Comparison of ENCODE assay signal across 8 cellular contexts in the genomic region with DNA sequence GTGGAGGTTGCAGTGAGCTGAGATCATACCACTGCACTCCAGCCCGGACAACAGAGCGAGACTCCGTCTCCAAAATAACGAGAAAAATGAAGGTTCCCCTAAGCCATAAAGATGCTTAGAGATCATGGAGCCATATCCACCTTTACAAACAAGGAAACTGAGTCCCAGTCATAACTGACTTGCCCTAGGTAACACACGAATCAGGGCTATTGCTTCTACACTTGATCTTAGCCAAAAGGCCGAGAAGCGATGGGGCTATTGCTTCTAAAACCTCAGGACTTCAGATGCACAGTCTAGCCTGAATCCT. TPM values are rescaled to one million over a fixed set of nuclear protein-coding genes. Genes with fewer than 3 reads are reported as not detected.
DNase-seq lines count a peak whose midpoint lies in the region; ATAC-seq, FAIRE-seq and TF ChIP-seq lines count a peak whose summit lies in the region.

No MANE protein-coding gene starts in this region.

- H2AK5ac ChIP-seq in mesenchymal stem cell (ENCODE audit: low read length, severe bottlenecking), result peak overlapping the region; percentile 70

- no peaks in the 10 kb centered on the region for H3K9me3 Mint-ChIP-seq in astrocyte (ENCODE audit: unreplicated experiment)
- H3K9me3 Mint-ChIP-seq in type B pancreatic cell, result no peaks in the 10 kb centered on the region
- H3K9me3 Mint-ChIP-seq in endothelial cell (ENCODE audit: unreplicated experiment), result no peaks in the 10 kb centered on the region

- H3K79me1 ChIP-seq in mesenchymal stem cell (replicated peaks; ENCODE audit: low read length, poor library complexity, severe bottlenecking), result no peaks in the 10 kb centered on the region

- intact Hi-C loops in heart right ventricle (cut with DNase I), result loop anchor here in 2 of 10 donors (10.0 kb wide), 1 partner anchor 331 kb away; a partner anchor contains a TSS
- intact Hi-C loops in left ventricle myocardium superior (cut with micrococcal nuclease), result no loop called here

- H3K27ac Mint-ChIP-seq in astrocyte (ENCODE audit: unreplicated experiment), result no peak overlapping the region
- H3K27ac Mint-ChIP-seq in type B pancreatic cell, result peak overlapping the region; percentile 96
- no peak overlapping the region for H3K27ac Mint-ChIP-seq in endothelial cell (ENCODE audit: unreplicated experiment)

- H3K4me3 ChIP-seq in heart right ventricle, result peak overlapping the region in 8 of 10 donors; percentile 14 to 92 (median 78)
- no peak overlapping the region for H3K4me3 ChIP-seq in astrocyte (ENCODE audit: insufficient read depth, low read depth, low read length)
- peak overlapping the region in 1 of 2 experiments; percentile 67 for H3K4me3 ChIP-seq in mesenchymal stem cell (ENCODE audit: insufficient read depth in 1 of 2, low read depth in 1 of 2, low read length in 2 of 2)

- H3K4me2 ChIP-seq in astrocyte (ENCODE audit: low read length) (peak overlapping the region; percentile 88), mesenchymal stem cell (ENCODE audit: low read length, poor library complexity, severe bottlenecking) (peak overlapping the region; percentile 50)

- H3K79me2 ChIP-seq in astrocyte (ENCODE audit: insufficient read depth, low read length), result no peaks in the 10 kb centered on the region

- H3K4me1 ChIP-seq in heart right ventricle, result peaks cover 19 to 79% (median 66%) of the 10 kb centered on the region in 9 donors
- H3K4me1 ChIP-seq in astrocyte (ENCODE audit: insufficient read depth, low read length), result peaks cover 46% of the 10 kb centered on the region
- H3K4me1 ChIP-seq in mesenchymal stem cell (ENCODE audit: control insufficient read depth, insufficient read depth, low read depth, low read length), result peaks cover 55% of the 10 kb centered on the region

- H3K23ac ChIP-seq in mesenchymal stem cell (ENCODE audit: low read length in 2 of 2), result no peak overlapping the region

- H3K36me3 ChIP-seq in heart right ventricle (peaks cover 0 to 44% (median 3%) of the 10 kb centered on the region in 9 donors), astrocyte (ENCODE audit: insufficient read depth, low read length) (no peaks in the 10 kb centered on the region), mesenchymal stem cell (ENCODE audit: control insufficient read depth in 1 of 2, insufficient read depth in 2 of 2, low read depth in 1 of 2, low read length in 2 of 2) (peaks cover 16 to 20% of the 10 kb centered on the region in 2 experiments)

- FAIRE-seq in astrocyte (lab: Jason Lieb, UNC), result no peak

- no peak overlapping the region for H3K4me3 Mint-ChIP-seq in astrocyte (ENCODE audit: unreplicated experiment)
- peak overlapping the region; percentile 86 for H3K4me3 Mint-ChIP-seq in type B pancreatic cell
- no peak overlapping the region for H3K4me3 Mint-ChIP-seq in endothelial cell (ENCODE audit: unreplicated experiment)

- H2BK5ac ChIP-seq in mesenchymal stem cell (ENCODE audit: low read depth, low read length, poor library complexity, severe bottlenecking), result peak overlapping the region; percentile 53

- DNase-seq in heart right ventricle, result no peak
- DNase-seq in left ventricle myocardium superior, result no peak
- DNase-seq in astrocyte (ENCODE audit: low read depth), result no peak
- DNase-seq in mesenchymal stem cell, result no peak
- DNase-seq in type B pancreatic cell (ENCODE audit: extremely low spot score, unreplicated experiment), result no peak
- no peak for DNase-seq in GDM1 (lab: John Stamatoyannopoulos, UW)
- DNase-seq in NCI-H1930 (lab: John Stamatoyannopoulos, UW), result no peak
- no peak for DNase-seq in endothelial cell (ENCODE audit: low spot score)

- TF ChIP-seq CTCF in heart right ventricle (IDR thresholded peaks at IDR 0.05) (no peak), astrocyte (IDR thresholded peaks at IDR 0.05; ENCODE audit: insufficient read depth, low read depth, low read length) (no peak), type B pancreatic cell (conservative IDR thresholded peaks at IDR 0.05) (no peak), endothelial cell (IDR thresholded peaks at IDR 0.05; ENCODE audit: unreplicated experiment) (no peak)

- H3K27ac ChIP-seq in heart right ventricle (peak overlapping the region; percentile 67 to 98 (median 96)), astrocyte (ENCODE audit: low read depth, low read length) (no peak overlapping the region), mesenchymal stem cell (ENCODE audit: low read length, poor library complexity, severe bottlenecking) (peak overlapping the region; percentile 3)

- no peaks in the 10 kb centered on the region for H3K36me3 Mint-ChIP-seq in astrocyte (ENCODE audit: low read depth, unreplicated experiment)
- H3K36me3 Mint-ChIP-seq in type B pancreatic cell, result peaks cover 12% of the 10 kb centered on the region
- H3K36me3 Mint-ChIP-seq in endothelial cell (ENCODE audit: low read depth, unreplicated experiment), result peaks cover 5% of the 10 kb centered on the region

- no peak overlapping the region for H2BK15ac ChIP-seq in mesenchymal stem cell (ENCODE audit: low read depth, poor library complexity, severe bottlenecking)

- ATAC-seq in heart right ventricle (no peak), left ventricle myocardium superior (no peak)

- no peak overlapping the region for H4K8ac ChIP-seq in mesenchymal stem cell (ENCODE audit: low read length)

- H4K20me1 ChIP-seq in astrocyte (ENCODE audit: insufficient read depth, low read length), result no peaks in the 10 kb centered on the region

- 37 to 42% methylated on average over 7 of the region's 7 CpGs for WGBS in heart right ventricle, 2 donors
- 68% methylated on average over 7 of the region's 7 CpGs for WGBS in mesenchymal stem cell

- peaks cover 3% of the 10 kb centered on the region for H3K27me3 Mint-ChIP-seq in astrocyte (ENCODE audit: low read depth, unreplicated experiment)
- H3K27me3 Mint-ChIP-seq in type B pancreatic cell, result no peaks in the 10 kb centered on the region
- peaks cover 22% of the 10 kb centered on the region for H3K27me3 Mint-ChIP-seq in endothelial cell (ENCODE audit: unreplicated experiment)

- H4K91ac ChIP-seq in mesenchymal stem cell (ENCODE audit: low read length), result peak overlapping the region; percentile 81

- H3K4me1 Mint-ChIP-seq in astrocyte (ENCODE audit: low read depth, unreplicated experiment) (peaks cover 3% of the 10 kb centered on the region), type B pancreatic cell (ENCODE audit: unreplicated experiment) (peaks cover 34% of the 10 kb centered on the region), endothelial cell (ENCODE audit: unreplicated experiment) (peaks cover 14% of the 10 kb centered on the region)

- peak overlapping the region; percentile 48 to 96 for H3K4ac ChIP-seq in mesenchymal stem cell (ENCODE audit: low read depth in 1 of 2, low read length in 2 of 2)

- H2BK12ac ChIP-seq in mesenchymal stem cell (ENCODE audit: low read length in 2 of 2), result peak overlapping the region; percentile 97

- H3K14ac ChIP-seq in mesenchymal stem cell (ENCODE audit: low read length in 2 of 2), result no peak overlapping the region

- peak overlapping the region; percentile 29 for H3K9ac ChIP-seq in astrocyte (ENCODE audit: low read length)
- H3K9ac ChIP-seq in mesenchymal stem cell (ENCODE audit: low read length), result peak overlapping the region; percentile 69

- no peaks in the 10 kb centered on the region for H3K27me3 ChIP-seq in heart right ventricle
- peaks cover 3% of the 10 kb centered on the region for H3K27me3 ChIP-seq in astrocyte (ENCODE audit: insufficient read depth, low read length)
- H3K27me3 ChIP-seq in mesenchymal stem cell (ENCODE audit: control insufficient read depth in 1 of 2, insufficient read depth in 1 of 2, low read length in 2 of 2), result peaks cover 0 to 7% of the 10 kb centered on the region in 2 experiments

- H2AFZ ChIP-seq in astrocyte (ENCODE audit: low read depth, low read length) (peak overlapping the region; percentile 8), mesenchymal stem cell (ENCODE audit: low read depth, low read length) (no peak overlapping the region)

- peak overlapping the region; percentile 51 for H2BK120ac ChIP-seq in mesenchymal stem cell (ENCODE audit: low read depth, low read length)

- H3K18ac ChIP-seq in mesenchymal stem cell (ENCODE audit: low read depth in 1 of 2, low read length in 2 of 2), result peak overlapping the region; percentile 57 to 91

- H3K9me3 ChIP-seq in heart right ventricle (no peaks in the 10 kb centered on the region), astrocyte (ENCODE audit: insufficient read depth, low read depth, low read length) (no peaks in the 10 kb centered on the region), mesenchymal stem cell (ENCODE audit: control insufficient read depth, low read length) (no peaks in the 10 kb centered on the region)

RNA-seq across cellular contexts. Expression of a gene that starts 3.2 kb away (rescaled TPM):
- total RNA-seq in heart right ventricle (10 to 100 TPM in 8 of 10 donors, 1 to 10 TPM in 2; 2.4 to 30.0 (median 12.8) TPM), left ventricle myocardium superior (22.8 TPM), astrocyte (1.2 and 1.5 TPM in 2 replicates), type B pancreatic cell (ENCODE audit: low replicate concordance) (24.5 and 31.5 TPM in 2 replicates), endothelial cell (ENCODE audit: unreplicated experiment) (4.3 TPM)
- polyA plus RNA-seq in heart right ventricle, result 10 to 100 TPM in 1 of 2 donors, 1 to 10 TPM in 1; 5.8 to 11.6 TPM
- 4.2 TPM for polyA plus RNA-seq in mesenchymal stem cell (2013, experiment 1 of 2)
- polyA plus RNA-seq in mesenchymal stem cell (2013, experiment 2 of 2), result 5.0 TPM

RNA-seq across cellular contexts. Expression of a gene that starts 12.0 kb away (rescaled TPM):
- total RNA-seq in heart right ventricle (1 to 10 TPM; 1.8 to 9.6 (median 3.8) TPM), left ventricle myocardium superior (6.3 TPM), astrocyte (9.5 and 9.8 TPM in 2 replicates), type B pancreatic cell (ENCODE audit: low replicate concordance) (13.8 and 43.3 TPM in 2 replicates), endothelial cell (ENCODE audit: unreplicated experiment) (11.9 TPM)
- 10 to 100 TPM in 1 of 2 donors, 1 to 10 TPM in 1; 3.2 to 24.5 TPM for polyA plus RNA-seq in heart right ventricle
- polyA plus RNA-seq in mesenchymal stem cell (2013, experiment 1 of 2), result 30.0 TPM
- 34.4 TPM for polyA plus RNA-seq in mesenchymal stem cell (2013, experiment 2 of 2)

RNA-seq across cellular contexts. Expression of a gene that starts 14.7 kb away (rescaled TPM):
- total RNA-seq in heart right ventricle (10 to 100 TPM in 2 of 10 donors, 1 to 10 TPM in 8; 5.7 to 13.0 (median 7.7) TPM), left ventricle myocardium superior (7.2 TPM), astrocyte (25.4 and 29.4 TPM in 2 replicates), type B pancreatic cell (ENCODE audit: low replicate concordance) (44.0 and 47.1 TPM in 2 replicates), endothelial cell (ENCODE audit: unreplicated experiment) (24.7 TPM)
- 10 to 100 TPM in 1 of 2 donors, 1 to 10 TPM in 1; 8.7 to 15.9 TPM for polyA plus RNA-seq in heart right ventricle
- polyA plus RNA-seq in mesenchymal stem cell (2013, experiment 1 of 2), result 9.1 TPM
- polyA plus RNA-seq in mesenchymal stem cell (2013, experiment 2 of 2), result 9.4 TPM

RNA-seq across cellular contexts. Expression of a gene that starts 15.0 kb away (rescaled TPM):
- total RNA-seq in heart right ventricle, result 100 to 1,000 TPM; 493 to 753 (median 543) TPM
- 1,000 to 10,000 TPM; 1,418 to 2,257 TPM for polyA plus RNA-seq in heart right ventricle
- 554 TPM for total RNA-seq in left ventricle myocardium superior
- 1,046 and 1,102 TPM in 2 replicates for total RNA-seq in astrocyte
- polyA plus RNA-seq in mesenchymal stem cell (2013, experiment 1 of 2), result 1,704 TPM
- 1,641 TPM for polyA plus RNA-seq in mesenchymal stem cell (2013, experiment 2 of 2)
- total RNA-seq in type B pancreatic cell (ENCODE audit: low replicate concordance), result 1,623 and 1,815 TPM in 2 replicates
- 1,683 TPM for total RNA-seq in endothelial cell (ENCODE audit: unreplicated experiment)

RNA-seq across cellular contexts. Expression of a gene that starts 19.1 kb away (rescaled TPM):
- total RNA-seq in heart right ventricle (not detected), left ventricle myocardium superior (not detected), astrocyte (1.3 and 1.7 TPM in 2 replicates), type B pancreatic cell (ENCODE audit: low replicate concordance) (6.1 and 8.1 TPM in 2 replicates), endothelial cell (ENCODE audit: unreplicated experiment) (0.64 TPM)
- under 1 TPM in 1 of 2 donors, not detected in 1; 0.01 TPM for polyA plus RNA-seq in heart right ventricle
- polyA plus RNA-seq in mesenchymal stem cell (2013, experiment 1 of 2), result 0.03 TPM
- 0.04 TPM for polyA plus RNA-seq in mesenchymal stem cell (2013, experiment 2 of 2)
